1 cellular context compared by ENCODE assay signal in the genomic region with DNA sequence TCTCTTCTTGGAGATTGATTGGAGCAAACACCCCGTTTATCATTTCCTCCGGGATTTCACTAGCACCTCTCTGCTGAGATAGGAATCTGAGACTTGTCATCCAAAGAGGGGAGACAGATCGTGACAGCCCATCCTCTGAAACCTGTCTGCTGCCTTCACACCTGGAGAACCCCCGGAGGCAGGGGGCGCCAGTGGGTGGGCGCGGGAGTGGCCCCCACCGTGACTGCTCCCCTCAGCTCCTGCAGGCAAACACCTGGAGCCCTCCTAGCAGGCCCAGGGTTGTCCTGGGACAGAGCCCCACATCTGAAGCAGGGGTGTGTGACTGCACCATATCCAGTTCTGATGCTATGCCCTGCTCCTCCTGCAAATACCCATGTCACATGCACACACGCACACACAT.
TF ChIP-seq lines count a peak whose summit lies in the region.

No MANE protein-coding gene starts in this region.

TF ChIP-seq in H1, 55 proteins besides CTCF, POLR2A, EP300 and RAD21:
- no peak for TF ChIP-seq CREB1 (IDR thresholded peaks at IDR 0.05)
- no peak for TF ChIP-seq SIN3A (conservative IDR thresholded peaks at IDR 0.05 in 1 of 2, IDR thresholded peaks at IDR 0.05 in 1 of 2; ENCODE audit: low read depth in 1 of 2, low read length in 2 of 2)
- TF ChIP-seq KDM4A (IDR thresholded peaks at IDR 0.05; ENCODE audit: low read depth, low read length, severe bottlenecking), result no peak
- TF ChIP-seq YY1 (IDR thresholded peaks at IDR 0.05; ENCODE audit: low read depth, low read length), result no peak
- TF ChIP-seq JUND (IDR thresholded peaks at IDR 0.05; ENCODE audit: low read length), result no peak
- no peak for TF ChIP-seq CBX5 (IDR thresholded peaks at IDR 0.05; ENCODE audit: low read depth, low read length)
- no peak for TF ChIP-seq RXRA (IDR thresholded peaks at IDR 0.05; ENCODE audit: insufficient read depth, low read depth, low read length)
- no peak for TF ChIP-seq SP4 (IDR thresholded peaks at IDR 0.05; ENCODE audit: low read length)
- TF ChIP-seq SRF (IDR thresholded peaks at IDR 0.05; ENCODE audit: low read depth, low read length), result no peak
- TF ChIP-seq HDAC2 (IDR thresholded peaks at IDR 0.05; ENCODE audit: borderline replicate concordance in 1 of 2, low read depth in 2 of 2, low read length in 2 of 2), result no peak
- TF ChIP-seq TAF1 (IDR thresholded peaks at IDR 0.05; ENCODE audit: low read depth, low read length), result no peak
- TF ChIP-seq, protein P1, sequence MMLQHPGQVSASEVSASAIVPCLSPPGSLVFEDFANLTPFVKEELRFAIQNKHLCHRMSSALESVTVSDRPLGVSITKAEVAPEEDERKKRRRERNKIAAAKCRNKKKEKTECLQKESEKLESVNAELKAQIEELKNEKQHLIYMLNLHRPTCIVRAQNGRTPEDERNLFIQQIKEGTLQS (IDR thresholded peaks at IDR 0.05; ENCODE audit: insufficient read depth, low read depth, low read length), result no peak
- TF ChIP-seq SP2 (IDR thresholded peaks at IDR 0.05; ENCODE audit: low read length), result no peak
